Comparison of ENCODE assay signal across 9 cellular contexts in genomic region chr2:106147665-106148064, GRCh38. TPM values are rescaled to one million over a fixed set of nuclear protein-coding genes. Genes with fewer than 3 reads are reported as not detected.
DNase-seq lines count a peak whose midpoint lies in the region; ATAC-seq and TF ChIP-seq lines count a peak whose summit lies in the region.
"Had no signal": no experiment of that assay in that cellular context is flagged by ENCODE, and none has a peak within 500 bp of the region (broad histone marks: within the 10 kb centered on the region; RNA-seq: fewer than 3 reads in every experiment).

No MANE protein-coding gene starts in this region.

- H4K20me1 ChIP-seq in osteoblast (ENCODE audit: insufficient read depth, low read length), result no peaks in the 10 kb centered on the region

- no peak overlapping the region for H3K4me3 Mint-ChIP-seq in activated CD4-positive, alpha-beta T cell treated with anti-CD3 and anti-CD28 coated beads for 36 hours
- peak overlapping the region; percentile 46 for H3K4me3 Mint-ChIP-seq in activated CD8-positive, alpha-beta T cell treated with anti-CD3 and anti-CD28 coated beads, Interleukin-2, amount 10 ng/mL, durations not matched to agents 7 days and 5 days
- no peak overlapping the region for H3K4me3 Mint-ChIP-seq in endodermal cell

- H3K4me1 Mint-ChIP-seq in activated CD4-positive, alpha-beta T cell treated with anti-CD3 and anti-CD28 coated beads for 36 hours, result peaks cover 44% of the 10 kb centered on the region
- peaks cover 82% of the 10 kb centered on the region for H3K4me1 Mint-ChIP-seq in activated CD8-positive, alpha-beta T cell treated with anti-CD3 and anti-CD28 coated beads, Interleukin-2, amount 10 ng/mL, durations not matched to agents 7 days and 5 days (ENCODE audit: low read depth)
- peaks cover 5% of the 10 kb centered on the region for H3K4me1 Mint-ChIP-seq in endodermal cell

- H3K27me3 ChIP-seq in osteoblast (ENCODE audit: insufficient read depth, low read length), result no peaks in the 10 kb centered on the region
- no peaks in the 10 kb centered on the region for H3K27me3 ChIP-seq in endodermal cell (ENCODE audit: control insufficient read depth, insufficient read depth, low read length, poor library complexity, severe bottlenecking)
- H3K27me3 ChIP-seq in sigmoid colon, result no peaks in the 10 kb centered on the region

- TF ChIP-seq CTCF in osteoblast (IDR thresholded peaks at IDR 0.05; ENCODE audit: extremely low read depth, low read depth, low read length), result no peak
- no peak for TF ChIP-seq CTCF in endodermal cell (conservative IDR thresholded peaks at IDR 0.05)
- no peak for TF ChIP-seq CTCF in sigmoid colon (IDR thresholded peaks at IDR 0.05)

- no peak for DNase-seq in activated CD4-positive, alpha-beta T cell treated with anti-CD3 and anti-CD28 coated beads for 36 hours
- no peak for DNase-seq in activated CD4-positive, alpha-beta T cell treated with anti-CD3 and anti-CD28 coated beads for 4 hours
- peak; percentile 41 for DNase-seq in activated CD8-positive, alpha-beta T cell treated with anti-CD3 and anti-CD28 coated beads, Interleukin-2, amount 10 ng/mL, durations not matched to agents 7 days and 5 days
- DNase-seq in osteoblast (ENCODE audit: insufficient read length, low spot score, missing footprints), result no peak
- DNase-seq in endodermal cell, result no peak
- no peak for DNase-seq in sigmoid colon
- no peak for DNase-seq in NCI-H128 (lab: John Stamatoyannopoulos, UW; ENCODE audit: unreplicated experiment)
- DNase-seq: activated CD8-positive, alpha-beta memory T cell treated with anti-CD3 and anti-CD28 coated beads for 24 hours had no signal

- peak overlapping the region; percentile 74 for H3K27ac Mint-ChIP-seq in activated CD4-positive, alpha-beta T cell treated with anti-CD3 and anti-CD28 coated beads for 36 hours
- peak overlapping the region; percentile 87 for H3K27ac Mint-ChIP-seq in activated CD8-positive, alpha-beta T cell treated with anti-CD3 and anti-CD28 coated beads, Interleukin-2, amount 10 ng/mL, durations not matched to agents 7 days and 5 days
- H3K27ac Mint-ChIP-seq in endodermal cell, result no peak overlapping the region

- no peaks in the 10 kb centered on the region for H3K79me2 ChIP-seq in osteoblast (ENCODE audit: insufficient read depth, low read length)

- peak; percentile 44 for ATAC-seq in activated CD4-positive, alpha-beta T cell treated with anti-CD3 and anti-CD28 coated beads for 36 hours
- ATAC-seq in HG03103 (IDR thresholded peaks at IDR 0.05; ENCODE audit: low read depth, unreplicated experiment), result peak; percentile 57
- ATAC-seq in activated CD8-positive, alpha-beta T cell treated with anti-CD3 and anti-CD28 coated beads, Interleukin-2, amount 10 ng/mL, durations not matched to agents 7 days and 5 days, result peak; percentile 71

- H2AFZ ChIP-seq in osteoblast (ENCODE audit: low read length), result no peak overlapping the region

- H3K4me3 ChIP-seq in osteoblast (ENCODE audit: insufficient read depth, low read length) (no peak overlapping the region), endodermal cell (ENCODE audit: low read length) (no peak overlapping the region), sigmoid colon (no peak overlapping the region)

- no peak for TF ChIP-seq POLR2A in sigmoid colon (IDR thresholded peaks at IDR 0.05)

- H3K36me3 Mint-ChIP-seq in activated CD4-positive, alpha-beta T cell treated with anti-CD3 and anti-CD28 coated beads for 36 hours (ENCODE audit: low read depth), result peaks cover 61% of the 10 kb centered on the region
- peaks cover 91% of the 10 kb centered on the region for H3K36me3 Mint-ChIP-seq in activated CD8-positive, alpha-beta T cell treated with anti-CD3 and anti-CD28 coated beads, Interleukin-2, amount 10 ng/mL, durations not matched to agents 7 days and 5 days (ENCODE audit: low read depth)
- H3K36me3 Mint-ChIP-seq in endodermal cell (ENCODE audit: low read depth), result peaks cover 41% of the 10 kb centered on the region

- POLR2A ChIA-PET in activated CD4-positive, alpha-beta T cell treated with anti-CD3 and anti-CD28 coated beads for 36 hours (lab: Charles Lee), result interaction anchor here (1.1 kb wide), 1 partner anchor 9 kb away, joined by 3 read pairs; no protein-coding TSS in a partner anchor
- POLR2A ChIA-PET in activated CD8-positive, alpha-beta T cell treated with anti-CD3 and anti-CD28 coated beads, Interleukin-2, amount 10 ng/mL, durations not matched to agents 7 days and 5 days (lab: Charles Lee), result interaction anchor here (0.9 to 7.6 kb wide), 5 partner anchors 9 to 395 kb away, joined by 3 to 102 read pairs (median 6); partner anchors contain the start of gene UXS1

- H3K27me3 Mint-ChIP-seq in activated CD4-positive, alpha-beta T cell treated with anti-CD3 and anti-CD28 coated beads for 36 hours, result no peaks in the 10 kb centered on the region
- no peaks in the 10 kb centered on the region for H3K27me3 Mint-ChIP-seq in activated CD8-positive, alpha-beta T cell treated with anti-CD3 and anti-CD28 coated beads, Interleukin-2, amount 10 ng/mL, durations not matched to agents 7 days and 5 days (ENCODE audit: low read depth)
- H3K27me3 Mint-ChIP-seq in endodermal cell (ENCODE audit: insufficient read depth), result no peaks in the 10 kb centered on the region

- TF ChIP-seq EP300 in sigmoid colon (IDR thresholded peaks at IDR 0.05), result no peak

- H3K36me3 ChIP-seq in osteoblast (ENCODE audit: insufficient read depth, low read length) (no peaks in the 10 kb centered on the region), endodermal cell (ENCODE audit: control insufficient read depth, insufficient read depth, low read length) (peaks cover 31% of the 10 kb centered on the region), sigmoid colon (no peaks in the 10 kb centered on the region)

- intact Hi-C loops in activated CD4-positive, alpha-beta T cell treated with anti-CD3 and anti-CD28 coated beads for 36 hours (cut with DNase I, micrococcal nuclease), result loop anchor here in 1 of 2 experiments (10.0 kb wide), 1 partner anchor 47 kb away; the partner anchor contains the start of gene UXS1
- intact Hi-C loops in sigmoid colon (cut with DNase I), result no loop called here

- H3K4me2 ChIP-seq in osteoblast (ENCODE audit: insufficient read depth, low read length), result peak overlapping the region; percentile 56

- WGBS in endodermal cell (ENCODE audit: insufficient coverage in 1 of 2, insufficient read length in 1 of 2), 2 experiments, result 90 to 100% methylated on average over 1 to 3 of the region's 3 CpGs
- WGBS in sigmoid colon, 2 donors, result 79 to 88% methylated on average over 3 of the region's 3 CpGs

- H3K4me1 ChIP-seq in osteoblast (ENCODE audit: insufficient read depth, low read length), result peaks cover 15% of the 10 kb centered on the region
- H3K4me1 ChIP-seq in endodermal cell (ENCODE audit: control insufficient read depth, insufficient read depth, low read length), result no peaks in the 10 kb centered on the region
- H3K4me1 ChIP-seq in sigmoid colon, result no peaks in the 10 kb centered on the region

- H3K9ac ChIP-seq in endodermal cell (ENCODE audit: extremely low read depth, low read length, poor library complexity, severe bottlenecking), result no peak overlapping the region

- no peaks in the 10 kb centered on the region for H3K9me3 ChIP-seq in osteoblast (ENCODE audit: low read depth, low read length)
- no peaks in the 10 kb centered on the region for H3K9me3 ChIP-seq in endodermal cell (ENCODE audit: control insufficient read depth, low read length)
- H3K9me3 ChIP-seq in sigmoid colon, result no peaks in the 10 kb centered on the region

- peak overlapping the region; percentile 64 for H3K27ac ChIP-seq in osteoblast (ENCODE audit: low read depth, low read length)
- H3K27ac ChIP-seq in endodermal cell (ENCODE audit: low read depth, low read length), result no peak overlapping the region
- peak overlapping the region in 1 of 4 donors; percentile 32 for H3K27ac ChIP-seq in sigmoid colon

- peaks cover under 1% of the 10 kb centered on the region for H3K9me3 Mint-ChIP-seq in activated CD4-positive, alpha-beta T cell treated with anti-CD3 and anti-CD28 coated beads for 36 hours (ENCODE audit: low read depth)
- H3K9me3 Mint-ChIP-seq in activated CD8-positive, alpha-beta T cell treated with anti-CD3 and anti-CD28 coated beads, Interleukin-2, amount 10 ng/mL, durations not matched to agents 7 days and 5 days (ENCODE audit: insufficient read depth), result peaks cover under 1% of the 10 kb centered on the region
- peaks cover 6% of the 10 kb centered on the region for H3K9me3 Mint-ChIP-seq in endodermal cell

- CTCF ChIA-PET in activated CD4-positive, alpha-beta T cell treated with anti-CD3 and anti-CD28 coated beads for 36 hours (lab: Charles Lee), result interaction anchor here (0.6 to 1.8 kb wide), 4 partner anchors 10 to 390 kb away, joined by 3 to 9 read pairs (median 4); no protein-coding TSS in a partner anchor
- CTCF ChIA-PET in activated CD8-positive, alpha-beta T cell treated with anti-CD3 and anti-CD28 coated beads, Interleukin-2, amount 10 ng/mL, durations not matched to agents 7 days and 5 days (lab: Charles Lee), result interaction anchor here (0.9 to 6.4 kb wide), 3 partner anchors 12 to 43 kb away, joined by 3 to 65 read pairs (median 6); no protein-coding TSS in a partner anchor

RNA-seq across cellular contexts. Expression of gene UXS1, which starts 46.4 kb away (rescaled TPM):
- 10 to 100 TPM; 35.6 to 37.7 TPM for total RNA-seq in activated CD4-positive, alpha-beta T cell treated with anti-CD3 and anti-CD28 coated beads for 36 hours
- total RNA-seq in activated CD8-positive, alpha-beta T cell treated with anti-CD3 and anti-CD28 coated beads, Interleukin-2, amount 10 ng/mL, durations not matched to agents 7 days and 5 days, result 100 to 1,000 TPM in 1 of 2 experiments, 10 to 100 TPM in 1; 95.3 to 100 TPM
- total RNA-seq in osteoblast (22.8 and 31.5 TPM in 2 replicates), endodermal cell (10 to 100 TPM; 43.0 to 44.6 TPM), sigmoid colon (10 to 100 TPM; 15.5 to 59.8 (median 32.9) TPM)
- polyA plus RNA-seq in endodermal cell (2013, experiment 1 of 2), result 53.5 TPM
- 50.5 TPM for polyA plus RNA-seq in endodermal cell (2013, experiment 2 of 2)
- 10 to 100 TPM in 2 of 3 donors, 1 to 10 TPM in 1; 8.4 to 21.3 (median 10.9) TPM for polyA plus RNA-seq in sigmoid colon
